Comparison of ENCODE assay signal across 19 cellular contexts in genomic region chr9:7967851-7968250, GRCh38.
DNase-seq lines count a peak whose midpoint lies in the region; ATAC-seq and TF ChIP-seq lines count a peak whose summit lies in the region.
"Had no signal": no experiment of that assay in that cellular context is flagged by ENCODE, and none has a peak within 500 bp of the region (broad histone marks: within the 10 kb centered on the region; RNA-seq: fewer than 3 reads in every experiment).

No MANE protein-coding gene starts in this region.

- H3K36me3 ChIP-seq in iPS DF 6.9 (ENCODE audit: control insufficient read depth, insufficient read depth, low read length) (no peaks in the 10 kb centered on the region), prostate gland (no peaks in the 10 kb centered on the region)
- H3K36me3 ChIP-seq: Peyer's patch had no signal

- no peak overlapping the region for H3K27ac ChIP-seq in iPS DF 6.9 (ENCODE audit: low read length)
- no peak overlapping the region for H3K27ac ChIP-seq in prostate gland
- H3K27ac ChIP-seq: 22Rv1, Peyer's patch had no signal

- no peak overlapping the region for H3K4me3 ChIP-seq in iPS DF 6.9 (ENCODE audit: low read length)
- no peak overlapping the region for H3K4me3 ChIP-seq in prostate gland
- H3K4me3 ChIP-seq: Peyer's patch had no signal

- WGBS in iPS DF 6.9 (ENCODE audit: insufficient coverage, insufficient read length), result no CpG with 5 or more reads among the region's 2 CpGs
- WGBS in prostate gland, result 39% methylated on average over 2 of the region's 2 CpGs

- ATAC-seq in HG03442 (IDR thresholded peaks at IDR 0.05; ENCODE audit: unreplicated experiment), result no peak
- no peak for ATAC-seq in GM19328 (IDR thresholded peaks at IDR 0.05; ENCODE audit: unreplicated experiment)

- peak; percentile 58 for DNase-seq in DMS153 (lab: John Stamatoyannopoulos, UW)
- DNase-seq in DMS153 treated with DMSO at 0.1 percent for 48 hours (lab: John Stamatoyannopoulos, UW; ENCODE audit: unreplicated experiment), result no peak
- peak; percentile 29 for DNase-seq in NCI-H748 treated with DMSO at 0.1 percent for 48 hours (lab: John Stamatoyannopoulos, UW)
- peak; percentile 5 for DNase-seq in iPS DF 6.9 (ENCODE audit: low read depth, low spot score)
- DNase-seq in prostate gland (ENCODE audit: low spot score), result peak; percentile 20
- DNase-seq in kidney glomerular epithelial cell (lab: John Stamatoyannopoulos, UW), result no peak
- DNase-seq: activated CD4-positive, CD25-positive, alpha-beta regulatory T cell treated with anti-CD3 and anti-CD28 coated beads, Interleukin-2, amount 50 U/mL, for 72 hours; amniotic stem cell; caudate nucleus; DMS79 treated with DMSO at 0.1 percent for 48 hours; kidney; NCI-H1105 treated with DMSO at 0.1 percent for 48 hours; NCI-H774; Peyer's patch; stimulated activated CD8-positive, alpha-beta memory T cell treated with anti-CD3 and anti-CD28 coated beads, Interleukin-4, amount 100 ng/mL, for 48 hours; T-helper 9 cell had no signal

- TF ChIP-seq CTCF in prostate gland (IDR thresholded peaks at IDR 0.05), result no peak

- intact Hi-C loops in prostate gland (cut with DNase I), result no loop called here

- no peaks in the 10 kb centered on the region for H3K9me3 ChIP-seq in iPS DF 6.9 (ENCODE audit: control insufficient read depth, insufficient read depth, low read length)
- no peaks in the 10 kb centered on the region for H3K9me3 ChIP-seq in prostate gland
- H3K9me3 ChIP-seq: Peyer's patch had no signal

- H3K27me3 ChIP-seq in iPS DF 6.9 (ENCODE audit: control insufficient read depth, insufficient read depth, low read length), result no peaks in the 10 kb centered on the region
- no peaks in the 10 kb centered on the region for H3K27me3 ChIP-seq in prostate gland (replicated peaks; ENCODE audit: insufficient read depth)
- H3K27me3 ChIP-seq: Peyer's patch had no signal

- TF ChIP-seq POLR2A in prostate gland (IDR thresholded peaks at IDR 0.05), result no peak

- H3K4me1 ChIP-seq in iPS DF 6.9 (ENCODE audit: control insufficient read depth, insufficient read depth, low read length), result peaks cover 2% of the 10 kb centered on the region; the same call in 1 of the 2 replicates
- H3K4me1 ChIP-seq in prostate gland (replicated peaks), result no peaks in the 10 kb centered on the region

Comparison
In these comparisons a context has a peak if more than half of its experiments do, and no peak if none do; other contexts are left out.
1. DNase-seq: peak in DMS153 (single experiment), NCI-H748 treated with DMSO at 0.1 percent for 48 hours (single experiment), iPS DF 6.9 (single experiment) and prostate gland (single experiment); none in DMS153 treated with DMSO at 0.1 percent for 48 hours (single experiment) and kidney glomerular epithelial cell (single experiment).